Comparison of ENCODE assay signal across 1 cellular context in the genomic region with DNA sequence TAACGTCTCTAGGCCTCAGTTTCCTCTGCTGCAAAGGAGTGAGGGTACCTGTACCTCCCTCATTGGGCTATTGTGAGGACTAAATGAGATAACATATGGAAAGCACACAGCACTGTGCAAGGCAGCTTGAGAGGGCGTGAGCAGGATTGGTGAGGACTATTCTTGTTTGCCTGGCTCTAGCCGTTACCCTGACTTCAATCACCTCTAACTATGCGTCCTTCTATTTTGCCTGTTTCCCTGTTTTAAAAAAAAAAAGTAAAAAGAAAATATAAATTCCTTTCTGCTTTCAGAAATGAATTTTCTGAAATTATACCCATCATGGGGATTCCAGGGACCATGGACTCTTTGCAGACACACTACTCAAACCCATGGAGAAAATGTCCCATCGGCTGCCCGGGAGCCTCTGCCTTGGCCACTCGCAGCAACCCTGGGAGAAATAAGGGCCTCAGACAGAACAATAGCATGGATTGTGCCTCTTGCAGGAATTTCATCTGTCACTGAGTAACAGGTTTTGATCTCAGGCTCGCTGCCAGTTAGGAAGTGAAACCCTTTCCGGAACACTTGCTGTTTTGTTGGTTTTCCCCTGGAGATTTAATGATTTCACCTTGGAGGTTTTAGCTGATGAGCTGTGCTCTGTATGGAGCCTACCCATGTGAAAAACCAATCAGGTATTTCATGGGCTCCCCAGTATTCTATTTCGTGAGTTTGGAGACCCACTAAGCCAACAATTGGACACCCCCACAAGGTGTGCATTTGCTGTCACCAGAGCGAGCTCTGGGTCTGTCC.
TF ChIP-seq lines count a peak whose summit lies in the region.

No MANE protein-coding gene starts in this region.

TF ChIP-seq in HepG2, 621 proteins besides CTCF, POLR2A, EP300 and RAD21 (continued from another document and continues in another):
- no peak for TF ChIP-seq E2F1 (CRISPR knock-in tag; IDR thresholded peaks at IDR 0.05)
- TF ChIP-seq HNRNPL (IDR thresholded peaks at IDR 0.05; ENCODE audit: low read depth, low read length): no peak
- peak; percentile 87 for TF ChIP-seq PHF21A (CRISPR knock-in tag; IDR thresholded peaks at IDR 0.05)
- peak; percentile 82 for TF ChIP-seq SIX4 (CRISPR knock-in tag; IDR thresholded peaks at IDR 0.05)
- peak; percentile 43; the same call in 1 of the 2 replicates for TF ChIP-seq ZFY (CRISPR knock-in tag; IDR thresholded peaks at IDR 0.05)
- peak; percentile 20; the same call in 1 of the 3 replicates for TF ChIP-seq MXI1 (IDR thresholded peaks at IDR 0.05; ENCODE audit: borderline replicate concordance, low read depth, low read length)
- peak; percentile 97 for TF ChIP-seq MED1 (CRISPR knock-in tag; IDR thresholded peaks at IDR 0.05)
- peak in 1 of 2 experiments; percentile 50; a peak in 1 of 4 replicates for TF ChIP-seq KLF16 (CRISPR knock-in tag; IDR thresholded peaks at IDR 0.05)
- 0 out of 2 replicates have a peak, but pooled peaks have one; percentile 9 for TF ChIP-seq PATZ1 (CRISPR knock-in tag; IDR thresholded peaks at IDR 0.05)
- TF ChIP-seq, protein P1, sequence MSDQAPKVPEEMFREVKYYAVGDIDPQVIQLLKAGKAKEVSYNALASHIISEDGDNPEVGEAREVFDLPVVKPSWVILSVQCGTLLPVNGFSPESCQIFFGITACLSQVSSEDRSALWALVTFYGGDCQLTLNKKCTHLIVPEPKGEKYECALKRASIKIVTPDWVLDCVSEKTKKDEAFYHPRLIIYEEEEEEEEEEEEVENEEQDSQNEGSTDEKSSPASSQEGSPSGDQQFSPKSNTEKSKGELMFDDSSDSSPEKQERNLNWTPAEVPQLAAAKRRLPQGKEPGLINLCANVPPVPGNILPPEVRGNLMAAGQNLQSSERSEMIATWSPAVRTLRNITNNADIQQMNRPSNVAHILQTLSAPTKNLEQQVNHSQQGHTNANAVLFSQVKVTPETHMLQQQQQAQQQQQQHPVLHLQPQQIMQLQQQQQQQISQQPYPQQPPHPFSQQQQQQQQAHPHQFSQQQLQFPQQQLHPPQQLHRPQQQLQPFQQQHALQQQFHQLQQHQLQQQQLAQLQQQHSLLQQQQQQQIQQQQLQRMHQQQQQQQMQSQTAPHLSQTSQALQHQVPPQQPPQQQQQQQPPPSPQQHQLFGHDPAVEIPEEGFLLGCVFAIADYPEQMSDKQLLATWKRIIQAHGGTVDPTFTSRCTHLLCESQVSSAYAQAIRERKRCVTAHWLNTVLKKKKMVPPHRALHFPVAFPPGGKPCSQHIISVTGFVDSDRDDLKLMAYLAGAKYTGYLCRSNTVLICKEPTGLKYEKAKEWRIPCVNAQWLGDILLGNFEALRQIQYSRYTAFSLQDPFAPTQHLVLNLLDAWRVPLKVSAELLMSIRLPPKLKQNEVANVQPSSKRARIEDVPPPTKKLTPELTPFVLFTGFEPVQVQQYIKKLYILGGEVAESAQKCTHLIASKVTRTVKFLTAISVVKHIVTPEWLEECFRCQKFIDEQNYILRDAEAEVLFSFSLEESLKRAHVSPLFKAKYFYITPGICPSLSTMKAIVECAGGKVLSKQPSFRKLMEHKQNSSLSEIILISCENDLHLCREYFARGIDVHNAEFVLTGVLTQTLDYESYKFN (CRISPR knock-in tag; conservative IDR thresholded peaks at IDR 0.05): peak; percentile 79
- TF ChIP-seq GABPB1 (CRISPR knock-in tag; IDR thresholded peaks at IDR 0.05): peak; percentile 36; the same call in 1 of the 2 replicates
- peak; percentile 18 for TF ChIP-seq STAG1 (CRISPR knock-in tag; IDR thresholded peaks at IDR 0.05)
- TF ChIP-seq RBFOX2 (IDR thresholded peaks at IDR 0.05; ENCODE audit: low read depth, low read length): peak; percentile 23; the same call in 1 of the 2 replicates
- TF ChIP-seq ZNF121 (CRISPR knock-in tag; IDR thresholded peaks at IDR 0.05): no peak
- TF ChIP-seq PPARG (CRISPR knock-in tag; conservative IDR thresholded peaks at IDR 0.05): peak; percentile 53; the same call in 1 of the 2 replicates
- no peak for TF ChIP-seq ZNF331 (CRISPR knock-in tag; IDR thresholded peaks at IDR 0.05)
- TF ChIP-seq, protein P2, sequence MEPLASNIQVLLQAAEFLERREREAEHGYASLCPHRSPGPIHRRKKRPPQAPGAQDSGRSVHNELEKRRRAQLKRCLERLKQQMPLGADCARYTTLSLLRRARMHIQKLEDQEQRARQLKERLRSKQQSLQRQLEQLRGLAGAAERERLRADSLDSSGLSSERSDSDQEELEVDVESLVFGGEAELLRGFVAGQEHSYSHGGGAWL (CRISPR knock-in tag; IDR thresholded peaks at IDR 0.05): no peak
- 0 out of 2 replicates have a peak, but pooled peaks have one; percentile 23 for TF ChIP-seq CHD4 (IDR thresholded peaks at IDR 0.05; ENCODE audit: borderline replicate concordance, low read length)
- TF ChIP-seq NFKBIZ (CRISPR knock-in tag; IDR thresholded peaks at IDR 0.05): peak; percentile 70; the same call in 1 of the 2 replicates
- no peak; the same call in 1 of the 2 replicates for TF ChIP-seq ZNF747 (CRISPR knock-in tag; IDR thresholded peaks at IDR 0.05; ENCODE audit: borderline replicate concordance)
- TF ChIP-seq ONECUT2 (CRISPR knock-in tag; IDR thresholded peaks at IDR 0.05): no peak
- peak; percentile 36; the same call in 1 of the 2 replicates for TF ChIP-seq POLR2AphosphoS5 (IDR thresholded peaks at IDR 0.05; ENCODE audit: low read depth, low read length)
- TF ChIP-seq, protein P3, sequence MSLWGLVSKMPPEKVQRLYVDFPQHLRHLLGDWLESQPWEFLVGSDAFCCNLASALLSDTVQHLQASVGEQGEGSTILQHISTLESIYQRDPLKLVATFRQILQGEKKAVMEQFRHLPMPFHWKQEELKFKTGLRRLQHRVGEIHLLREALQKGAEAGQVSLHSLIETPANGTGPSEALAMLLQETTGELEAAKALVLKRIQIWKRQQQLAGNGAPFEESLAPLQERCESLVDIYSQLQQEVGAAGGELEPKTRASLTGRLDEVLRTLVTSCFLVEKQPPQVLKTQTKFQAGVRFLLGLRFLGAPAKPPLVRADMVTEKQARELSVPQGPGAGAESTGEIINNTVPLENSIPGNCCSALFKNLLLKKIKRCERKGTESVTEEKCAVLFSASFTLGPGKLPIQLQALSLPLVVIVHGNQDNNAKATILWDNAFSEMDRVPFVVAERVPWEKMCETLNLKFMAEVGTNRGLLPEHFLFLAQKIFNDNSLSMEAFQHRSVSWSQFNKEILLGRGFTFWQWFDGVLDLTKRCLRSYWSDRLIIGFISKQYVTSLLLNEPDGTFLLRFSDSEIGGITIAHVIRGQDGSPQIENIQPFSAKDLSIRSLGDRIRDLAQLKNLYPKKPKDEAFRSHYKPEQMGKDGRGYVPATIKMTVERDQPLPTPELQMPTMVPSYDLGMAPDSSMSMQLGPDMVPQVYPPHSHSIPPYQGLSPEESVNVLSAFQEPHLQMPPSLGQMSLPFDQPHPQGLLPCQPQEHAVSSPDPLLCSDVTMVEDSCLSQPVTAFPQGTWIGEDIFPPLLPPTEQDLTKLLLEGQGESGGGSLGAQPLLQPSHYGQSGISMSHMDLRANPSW (CRISPR knock-in tag; IDR thresholded peaks at IDR 0.05; ENCODE audit: borderline replicate concordance): no peak
- TF ChIP-seq ZNF414 (CRISPR knock-in tag; IDR thresholded peaks at IDR 0.05): no peak; the same call in 1 of the 2 replicates
- TF ChIP-seq ZFP37 (CRISPR knock-in tag; IDR thresholded peaks at IDR 0.05; ENCODE audit: borderline replicate concordance): no peak
- peak; percentile 62; the same call in 1 of the 2 replicates for TF ChIP-seq ARNT2 (CRISPR knock-in tag; IDR thresholded peaks at IDR 0.05; ENCODE audit: low read depth)
- peak; percentile 69 for TF ChIP-seq TCF7 (IDR thresholded peaks at IDR 0.05; ENCODE audit: low read depth)
- TF ChIP-seq GATAD2A (CRISPR knock-in tag; IDR thresholded peaks at IDR 0.05): peak; percentile 86
- 0 out of 2 replicates have a peak, but pooled peaks have one; percentile 32 for TF ChIP-seq FOXC1 (CRISPR knock-in tag; IDR thresholded peaks at IDR 0.05; ENCODE audit: borderline replicate concordance)
- TF ChIP-seq, protein P4, sequence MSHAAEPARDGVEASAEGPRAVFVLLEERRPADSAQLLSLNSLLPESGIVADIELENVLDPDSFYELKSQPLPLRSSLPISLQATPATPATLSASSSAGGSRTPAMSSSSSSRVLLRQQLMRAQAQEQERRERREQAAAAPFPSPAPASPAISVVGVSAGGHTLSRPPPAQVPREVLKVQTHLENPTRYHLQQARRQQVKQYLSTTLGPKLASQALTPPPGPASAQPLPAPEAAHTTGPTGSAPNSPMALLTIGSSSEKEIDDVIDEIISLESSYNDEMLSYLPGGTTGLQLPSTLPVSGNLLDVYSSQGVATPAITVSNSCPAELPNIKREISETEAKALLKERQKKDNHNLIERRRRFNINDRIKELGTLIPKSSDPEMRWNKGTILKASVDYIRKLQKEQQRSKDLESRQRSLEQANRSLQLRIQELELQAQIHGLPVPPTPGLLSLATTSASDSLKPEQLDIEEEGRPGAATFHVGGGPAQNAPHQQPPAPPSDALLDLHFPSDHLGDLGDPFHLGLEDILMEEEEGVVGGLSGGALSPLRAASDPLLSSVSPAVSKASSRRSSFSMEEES (CRISPR knock-in tag; IDR thresholded peaks at IDR 0.05): peak; percentile 59; the same call in 1 of the 2 replicates
- TF ChIP-seq NCOA2 (CRISPR knock-in tag; IDR thresholded peaks at IDR 0.05): peak; percentile 86
- TF ChIP-seq ZNF317 (CRISPR knock-in tag; IDR thresholded peaks at IDR 0.05): 0 out of 2 replicates have a peak, but pooled peaks have one; percentile 22
- 0 out of 2 replicates have a peak, but pooled peaks have one; percentile 39 for TF ChIP-seq IRF2 (CRISPR knock-in tag; IDR thresholded peaks at IDR 0.05)
- TF ChIP-seq ZNF251 (CRISPR knock-in tag; IDR thresholded peaks at IDR 0.05): no peak
- TF ChIP-seq ZNF124 (CRISPR knock-in tag; IDR thresholded peaks at IDR 0.05): peak; percentile 42; the same call in 1 of the 2 replicates
- peak; percentile 50; the same call in 1 of the 2 replicates for TF ChIP-seq HMG20B (CRISPR knock-in tag; conservative IDR thresholded peaks at IDR 0.05)
- peak; percentile 24; the same call in 1 of the 2 replicates for TF ChIP-seq KDM4B (CRISPR knock-in tag; IDR thresholded peaks at IDR 0.05)
- TF ChIP-seq FOXK1 (CRISPR knock-in tag; IDR thresholded peaks at IDR 0.05; ENCODE audit: borderline replicate concordance, low read depth): peak; percentile 58; the same call in 1 of the 2 replicates
- TF ChIP-seq, protein P5, sequence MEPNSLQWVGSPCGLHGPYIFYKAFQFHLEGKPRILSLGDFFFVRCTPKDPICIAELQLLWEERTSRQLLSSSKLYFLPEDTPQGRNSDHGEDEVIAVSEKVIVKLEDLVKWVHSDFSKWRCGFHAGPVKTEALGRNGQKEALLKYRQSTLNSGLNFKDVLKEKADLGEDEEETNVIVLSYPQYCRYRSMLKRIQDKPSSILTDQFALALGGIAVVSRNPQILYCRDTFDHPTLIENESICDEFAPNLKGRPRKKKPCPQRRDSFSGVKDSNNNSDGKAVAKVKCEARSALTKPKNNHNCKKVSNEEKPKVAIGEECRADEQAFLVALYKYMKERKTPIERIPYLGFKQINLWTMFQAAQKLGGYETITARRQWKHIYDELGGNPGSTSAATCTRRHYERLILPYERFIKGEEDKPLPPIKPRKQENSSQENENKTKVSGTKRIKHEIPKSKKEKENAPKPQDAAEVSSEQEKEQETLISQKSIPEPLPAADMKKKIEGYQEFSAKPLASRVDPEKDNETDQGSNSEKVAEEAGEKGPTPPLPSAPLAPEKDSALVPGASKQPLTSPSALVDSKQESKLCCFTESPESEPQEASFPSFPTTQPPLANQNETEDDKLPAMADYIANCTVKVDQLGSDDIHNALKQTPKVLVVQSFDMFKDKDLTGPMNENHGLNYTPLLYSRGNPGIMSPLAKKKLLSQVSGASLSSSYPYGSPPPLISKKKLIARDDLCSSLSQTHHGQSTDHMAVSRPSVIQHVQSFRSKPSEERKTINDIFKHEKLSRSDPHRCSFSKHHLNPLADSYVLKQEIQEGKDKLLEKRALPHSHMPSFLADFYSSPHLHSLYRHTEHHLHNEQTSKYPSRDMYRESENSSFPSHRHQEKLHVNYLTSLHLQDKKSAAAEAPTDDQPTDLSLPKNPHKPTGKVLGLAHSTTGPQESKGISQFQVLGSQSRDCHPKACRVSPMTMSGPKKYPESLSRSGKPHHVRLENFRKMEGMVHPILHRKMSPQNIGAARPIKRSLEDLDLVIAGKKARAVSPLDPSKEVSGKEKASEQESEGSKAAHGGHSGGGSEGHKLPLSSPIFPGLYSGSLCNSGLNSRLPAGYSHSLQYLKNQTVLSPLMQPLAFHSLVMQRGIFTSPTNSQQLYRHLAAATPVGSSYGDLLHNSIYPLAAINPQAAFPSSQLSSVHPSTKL (CRISPR knock-in tag; IDR thresholded peaks at IDR 0.05): peak; percentile 87
- TF ChIP-seq, protein P6, sequence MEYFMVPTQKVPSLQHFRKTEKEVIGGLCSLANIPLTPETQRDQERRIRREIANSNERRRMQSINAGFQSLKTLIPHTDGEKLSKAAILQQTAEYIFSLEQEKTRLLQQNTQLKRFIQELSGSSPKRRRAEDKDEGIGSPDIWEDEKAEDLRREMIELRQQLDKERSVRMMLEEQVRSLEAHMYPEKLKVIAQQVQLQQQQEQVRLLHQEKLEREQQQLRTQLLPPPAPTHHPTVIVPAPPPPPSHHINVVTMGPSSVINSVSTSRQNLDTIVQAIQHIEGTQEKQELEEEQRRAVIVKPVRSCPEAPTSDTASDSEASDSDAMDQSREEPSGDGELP (IDR thresholded peaks at IDR 0.05; ENCODE audit: borderline replicate concordance, low read depth): peak; percentile 44; the same call in 1 of the 2 replicates
- 0 out of 2 replicates have a peak, but pooled peaks have one; percentile 24 for TF ChIP-seq SMAD3 (CRISPR knock-in tag; IDR thresholded peaks at IDR 0.05)
- peak; percentile 53; the same call in 1 of the 2 replicates for TF ChIP-seq BCL6 (CRISPR knock-in tag; IDR thresholded peaks at IDR 0.05)
